8 cellular contexts compared by ENCODE assay signal in the genomic region with DNA sequence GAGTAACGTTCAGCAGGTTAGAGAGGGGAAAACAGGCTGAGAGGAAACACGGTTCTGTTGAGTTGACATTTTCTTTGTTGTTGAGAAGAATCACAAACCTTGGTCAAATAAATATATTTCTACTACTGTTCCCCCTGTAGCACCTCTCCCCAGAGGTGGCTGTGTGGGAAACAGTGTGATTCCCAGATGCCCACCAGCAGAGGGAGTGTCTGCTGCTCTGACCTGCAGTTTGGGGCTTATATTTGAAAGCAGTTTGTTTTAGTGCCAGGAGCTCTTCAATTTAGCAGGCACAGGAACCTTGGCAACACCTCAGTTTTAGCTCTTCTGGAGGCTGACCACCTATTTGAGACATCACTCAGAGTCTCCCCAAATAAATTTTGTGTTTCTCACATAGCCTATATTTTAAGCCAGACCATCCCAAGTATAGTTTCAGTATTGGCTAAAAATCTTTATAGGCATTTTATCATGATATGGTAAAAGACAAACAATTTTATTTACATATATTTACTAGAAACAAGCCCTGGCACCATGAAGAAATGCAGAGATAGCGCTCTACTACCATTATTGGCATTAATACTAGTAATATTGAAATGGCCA.
DNase-seq lines count a peak whose midpoint lies in the region; ATAC-seq and TF ChIP-seq lines count a peak whose summit lies in the region.

No MANE protein-coding gene starts in this region.

- H3K4me3 ChIP-seq in dorsolateral prefrontal cortex (no peak overlapping the region), aorta (ENCODE audit: low read length in 2 of 2) (no peak overlapping the region), vagina (no peak overlapping the region)

- H3K4me1 Mint-ChIP-seq in activated CD4-positive, alpha-beta T cell treated with anti-CD3 and anti-CD28 coated beads for 36 hours, result peaks cover 9% of the 10 kb centered on the region
- H3K4me1 Mint-ChIP-seq in activated CD4-positive, alpha-beta T cell treated with anti-CD3 and anti-CD28 coated beads, Interleukin-2, amount 10 ng/mL, durations not matched to agents 7 days and 5 days, result peaks cover 7% of the 10 kb centered on the region

- no peak overlapping the region for H3K4me3 Mint-ChIP-seq in activated CD4-positive, alpha-beta T cell treated with anti-CD3 and anti-CD28 coated beads for 36 hours
- no peak overlapping the region for H3K4me3 Mint-ChIP-seq in activated CD4-positive, alpha-beta T cell treated with anti-CD3 and anti-CD28 coated beads, Interleukin-2, amount 10 ng/mL, durations not matched to agents 7 days and 5 days

- peak; percentile 19 for DNase-seq in activated CD4-positive, alpha-beta T cell treated with anti-CD3 and anti-CD28 coated beads for 36 hours
- no peak for DNase-seq in activated CD4-positive, alpha-beta T cell treated with anti-CD3 and anti-CD28 coated beads, Interleukin-2, amount 10 ng/mL, durations not matched to agents 7 days and 5 days
- DNase-seq in NCI-H226 (peak; percentile 18), dorsolateral prefrontal cortex (no peak), renal cortical epithelial cell (ENCODE audit: low read depth) (peak; percentile 36), aorta (no peak), NCI-H2029 treated with DMSO at 0.1 percent for 48 hours (lab: John Stamatoyannopoulos, UW) (no peak), vagina (ENCODE audit: extremely low spot score in 2 of 2) (no peak)

- TF ChIP-seq CTCF in dorsolateral prefrontal cortex (IDR thresholded peaks at IDR 0.05 in 54 of 56, conservative IDR thresholded peaks at IDR 0.05 in 2 of 56; ENCODE audit: low read depth in 1 of 56, partially characterized antibody in 56 of 56) (peak in 51 of 56 donors; percentile 14 to 56 (median 41)), vagina (IDR thresholded peaks at IDR 0.05) (no peak)

- no peak for TF ChIP-seq POLR2A in vagina (IDR thresholded peaks at IDR 0.05)

- WGBS in aorta, 2 donors, result 80 to 84% methylated on average over 3 of the region's 3 CpGs

- intact Hi-C loops in activated CD4-positive, alpha-beta T cell treated with anti-CD3 and anti-CD28 coated beads for 36 hours (cut with DNase I, micrococcal nuclease), result no loop called here
- intact Hi-C loops in dorsolateral prefrontal cortex (cut with DNase I) (no loop called here), aorta (cut with DNase I) (no loop called here), vagina (cut with DNase I) (no loop called here)

- H3K27me3 Mint-ChIP-seq in activated CD4-positive, alpha-beta T cell treated with anti-CD3 and anti-CD28 coated beads for 36 hours, result no peaks in the 10 kb centered on the region
- H3K27me3 Mint-ChIP-seq in activated CD4-positive, alpha-beta T cell treated with anti-CD3 and anti-CD28 coated beads, Interleukin-2, amount 10 ng/mL, durations not matched to agents 7 days and 5 days, result no peaks in the 10 kb centered on the region

- H3K9me3 ChIP-seq in aorta (ENCODE audit: control insufficient read depth, low read length) (no peaks in the 10 kb centered on the region), vagina (no peaks in the 10 kb centered on the region)

- H3K36me3 ChIP-seq in aorta (ENCODE audit: control insufficient read depth in 1 of 2, insufficient read depth in 2 of 2, low read length in 1 of 2) (peaks cover 0 to 6% of the 10 kb centered on the region in 2 donors), vagina (peaks cover 0 to 28% of the 10 kb centered on the region in 2 donors)

- no peaks in the 10 kb centered on the region for H3K9me3 Mint-ChIP-seq in activated CD4-positive, alpha-beta T cell treated with anti-CD3 and anti-CD28 coated beads for 36 hours (ENCODE audit: low read depth)
- H3K9me3 Mint-ChIP-seq in activated CD4-positive, alpha-beta T cell treated with anti-CD3 and anti-CD28 coated beads, Interleukin-2, amount 10 ng/mL, durations not matched to agents 7 days and 5 days, result no peaks in the 10 kb centered on the region

- H3K4me1 ChIP-seq in aorta (ENCODE audit: control insufficient read depth in 1 of 2, insufficient read depth in 2 of 2, low read length in 2 of 2) (no peaks in the 10 kb centered on the region), vagina (no peaks in the 10 kb centered on the region)

- no peak overlapping the region for H3K27ac ChIP-seq in dorsolateral prefrontal cortex
- no peak overlapping the region for H3K27ac ChIP-seq in aorta (ENCODE audit: low read depth in 1 of 2, low read length in 2 of 2)
- no peak overlapping the region for H3K27ac ChIP-seq in vagina

- no peaks in the 10 kb centered on the region for H3K27me3 ChIP-seq in dorsolateral prefrontal cortex
- no peaks in the 10 kb centered on the region for H3K27me3 ChIP-seq in aorta (ENCODE audit: control insufficient read depth in 1 of 2, insufficient read depth in 2 of 2, low read length in 1 of 2)
- no peaks in the 10 kb centered on the region for H3K27me3 ChIP-seq in vagina

- no peak overlapping the region for H3K27ac Mint-ChIP-seq in activated CD4-positive, alpha-beta T cell treated with anti-CD3 and anti-CD28 coated beads for 36 hours
- H3K27ac Mint-ChIP-seq in activated CD4-positive, alpha-beta T cell treated with anti-CD3 and anti-CD28 coated beads, Interleukin-2, amount 10 ng/mL, durations not matched to agents 7 days and 5 days, result no peak overlapping the region

- CTCF ChIA-PET in activated CD4-positive, alpha-beta T cell treated with anti-CD3 and anti-CD28 coated beads for 36 hours (lab: Charles Lee), result interaction anchor here (0.8 to 1.0 kb wide), 3 partner anchors 17 to 1402 kb away, joined by 3 read pairs; no protein-coding TSS in a partner anchor
- CTCF ChIA-PET in activated CD4-positive, alpha-beta T cell treated with anti-CD3 and anti-CD28 coated beads, Interleukin-2, amount 10 ng/mL, durations not matched to agents 7 days and 5 days (lab: Charles Lee), result no interaction called here

- ATAC-seq in activated CD4-positive, alpha-beta T cell treated with anti-CD3 and anti-CD28 coated beads for 36 hours, result no peak
- no peak for ATAC-seq in aorta (ENCODE audit: low FRiP score)

- POLR2A ChIA-PET in activated CD4-positive, alpha-beta T cell treated with anti-CD3 and anti-CD28 coated beads for 36 hours (lab: Charles Lee), result no interaction called here
- POLR2A ChIA-PET in activated CD4-positive, alpha-beta T cell treated with anti-CD3 and anti-CD28 coated beads, Interleukin-2, amount 10 ng/mL, durations not matched to agents 7 days and 5 days (lab: Charles Lee), result no interaction called here

- peaks cover 27% of the 10 kb centered on the region for H3K36me3 Mint-ChIP-seq in activated CD4-positive, alpha-beta T cell treated with anti-CD3 and anti-CD28 coated beads for 36 hours (ENCODE audit: low read depth)
- H3K36me3 Mint-ChIP-seq in activated CD4-positive, alpha-beta T cell treated with anti-CD3 and anti-CD28 coated beads, Interleukin-2, amount 10 ng/mL, durations not matched to agents 7 days and 5 days (ENCODE audit: low read depth), result peaks cover 25% of the 10 kb centered on the region

Comparison
In these comparisons a context has a peak if more than half of its experiments do, and no peak if none do; other contexts are left out.
1. DNase-seq: peak in activated CD4-positive, alpha-beta T cell treated with anti-CD3 and anti-CD28 coated beads for 36 hours (single experiment), NCI-H226 (single experiment) and renal cortical epithelial cell (single experiment); none in activated CD4-positive, alpha-beta T cell treated with anti-CD3 and anti-CD28 coated beads, Interleukin-2, amount 10 ng/mL, durations not matched to agents 7 days and 5 days (single experiment), dorsolateral prefrontal cortex (0 of 10), aorta (0 of 2), NCI-H2029 treated with DMSO at 0.1 percent for 48 hours (single experiment) and vagina (0 of 2).
2. CTCF ChIP-seq: peak in dorsolateral prefrontal cortex (51 of 56); none in vagina (0 of 3).